8 cellular contexts compared by ENCODE assay signal in the genomic region with DNA sequence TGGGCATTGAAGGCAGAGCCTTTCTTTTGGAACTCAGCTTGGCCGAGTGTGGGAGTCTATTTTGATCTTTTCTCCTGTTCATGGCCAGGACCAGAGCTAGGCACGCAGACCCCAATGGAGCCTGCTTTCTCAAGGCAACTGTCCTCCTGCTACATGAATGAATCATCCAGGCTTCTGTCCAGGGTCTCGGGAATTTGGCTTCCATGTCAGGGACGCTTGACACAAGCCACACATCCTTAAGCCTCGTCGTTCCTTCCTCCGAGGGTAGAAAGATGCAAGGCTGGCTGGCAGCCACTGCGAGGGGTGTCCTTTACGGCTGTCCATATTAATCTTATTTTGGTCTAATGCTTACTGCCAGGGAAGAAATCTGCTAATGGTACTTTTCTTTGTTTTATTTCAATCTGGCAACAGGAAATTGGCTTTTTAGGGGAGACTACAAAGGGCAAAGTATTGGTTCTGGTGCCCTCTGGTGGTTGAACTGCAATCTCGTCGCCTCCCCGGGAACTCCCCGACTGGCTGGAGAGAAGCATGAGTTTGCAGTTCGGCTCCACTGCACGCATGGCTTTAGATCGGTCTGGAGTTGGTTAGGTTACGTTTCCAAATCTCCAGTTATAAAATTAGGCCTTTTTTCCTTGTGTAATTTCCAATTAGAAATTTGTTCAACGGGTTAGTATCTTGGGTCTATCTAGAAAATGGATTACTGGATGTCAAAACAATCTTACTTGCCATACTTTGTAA.
DNase-seq lines count a peak whose midpoint lies in the region; ATAC-seq, FAIRE-seq and TF ChIP-seq lines count a peak whose summit lies in the region.

No MANE protein-coding gene starts in this region.

- no peak overlapping the region for H3K4me3 ChIP-seq in A549

- no peak overlapping the region for H3K27ac Mint-ChIP-seq in memory B cell

- H3K4me1 ChIP-seq in A549 = peaks cover 11% of the 10 kb centered on the region; the same call in 2 of the 3 replicates

- TF ChIP-seq CTCF in A549 (IDR thresholded peaks at IDR 0.05) = peak; percentile 73

- TF ChIP-seq POLR2A in A549 (IDR thresholded peaks at IDR 0.05; ENCODE audit: low read length) (no peak), GM18505 (IDR thresholded peaks at IDR 0.05; ENCODE audit: borderline replicate concordance, extremely low read depth, insufficient read depth, insufficient read length) (no peak)

- peak; percentile 56 for FAIRE-seq in A549 (lab: Jason Lieb, UNC)

- no peaks in the 10 kb centered on the region for H3K9me3 ChIP-seq in A549

- TF ChIP-seq EP300 in A549 (IDR thresholded peaks at IDR 0.05) = no peak

- H3K9me3 Mint-ChIP-seq in memory B cell = no peaks in the 10 kb centered on the region

- peaks cover 6% of the 10 kb centered on the region for H3K4me1 Mint-ChIP-seq in memory B cell

- H3K27ac ChIP-seq in A549 = peak overlapping the region; percentile 64 to 83

- TF ChIP-seq RAD21 in A549 (conservative IDR thresholded peaks at IDR 0.05 in 1 of 2, IDR thresholded peaks at IDR 0.05 in 1 of 2) = peak; percentile 75 to 81

- H3K4me2 ChIP-seq in A549 = peak overlapping the region; percentile 32; the same call in 2 of the 3 replicates

- ATAC-seq in A549 (peak; percentile 82 to 94), GM18505 (IDR thresholded peaks at IDR 0.05; ENCODE audit: unreplicated experiment) (peak; percentile 69), HG03442 (IDR thresholded peaks at IDR 0.05; ENCODE audit: unreplicated experiment) (peak; percentile 49), memory B cell (ENCODE audit: low read depth) (peak; percentile 97)

- H3K36me3 Mint-ChIP-seq in memory B cell = peaks cover 1% of the 10 kb centered on the region

- no peak overlapping the region for H3K4me3 Mint-ChIP-seq in memory B cell

- POLR2A ChIA-PET in A549 (lab: Yijun Ruan, JAX) = no interaction called here

- CTCF ChIA-PET in A549 (lab: Yijun Ruan, JAX) = interaction anchor here (0.6 to 1.2 kb wide), 5 partner anchors 88 to 302 kb away, joined by 3 to 5 read pairs (median 3); no protein-coding TSS in a partner anchor

- WGBS in A549 (ENCODE audit: missing lambda C conversion rate) = 45% methylated on average over 18 of the region's 18 CpGs

- DNase-seq in A549 (ENCODE audit: low read depth in 1 of 2, low spot score in 1 of 2) (peak; percentile 55 to 75), NCI-H748 treated with DMSO at 0.1 percent for 48 hours (lab: John Stamatoyannopoulos, UW) (peak; percentile 70), dermis microvascular lymphatic vessel endothelial cell (ENCODE audit: low read depth in 2 of 2) (peak; percentile 59 to 69), memory B cell (ENCODE audit: low spot score in 2 of 2) (peak; percentile 65 to 66)
- peak; percentile 58 to 60 for DNase-seq in activated CD4-positive, alpha-beta T cell treated with anti-CD3 and anti-CD28 coated beads, Interleukin-2, amount 50 U/mL, for 4 hours
- peak; percentile 5 for DNase-seq in stimulated activated CD8-positive, alpha-beta memory T cell treated with anti-CD3 and anti-CD28 coated beads, Interleukin-12 subunit alpha, Interleukin-12 subunit beta, amount 100 ng/mL, for 24 hours (ENCODE audit: extremely low read depth)

- H3K27me3 Mint-ChIP-seq in memory B cell = peaks cover 18% of the 10 kb centered on the region

TF ChIP-seq in A549, 52 proteins besides CTCF, POLR2A, EP300 and RAD21:
- TF ChIP-seq CEBPB (IDR thresholded peaks at IDR 0.05) = no peak
- TF ChIP-seq SMC3 (IDR thresholded peaks at IDR 0.05) = peak; percentile 88
- TF ChIP-seq NR3C1 (IDR thresholded peaks at IDR 0.05) = no peak

Comparison
In these comparisons a context has a peak if more than half of its experiments do, and no peak if none do; other contexts are left out.
1. DNase-seq: peak in every context shown above with its lines; median percentile 70 in NCI-H748 treated with DMSO at 0.1 percent for 48 hours; 66 in memory B cell; 65 in A549; 64 in dermis microvascular lymphatic vessel endothelial cell; 59 in activated CD4-positive, alpha-beta T cell treated with anti-CD3 and anti-CD28 coated beads, Interleukin-2, amount 50 U/mL, for 4 hours; 5 in stimulated activated CD8-positive, alpha-beta memory T cell treated with anti-CD3 and anti-CD28 coated beads, Interleukin-12 subunit alpha, Interleukin-12 subunit beta, amount 100 ng/mL, for 24 hours.